20 cellular contexts compared by ENCODE assay signal in the genomic region with DNA sequence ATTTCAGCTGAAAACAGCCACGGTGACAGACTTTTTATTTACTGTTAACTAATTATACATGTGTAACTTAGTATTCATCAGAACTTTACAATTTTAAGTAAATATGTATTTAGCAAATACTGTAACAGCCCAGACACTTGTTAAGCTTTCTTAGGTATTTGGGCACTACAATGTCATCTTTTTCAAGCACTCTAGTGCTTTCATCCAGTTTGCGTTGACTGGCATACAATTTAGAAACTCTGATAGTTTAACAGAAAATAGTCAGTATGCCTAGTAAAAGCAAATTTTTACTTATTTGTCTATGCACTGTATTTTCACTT. TPM values are rescaled to one million over a fixed set of nuclear protein-coding genes. Genes with fewer than 3 reads are reported as not detected.
DNase-seq lines count a peak whose midpoint lies in the region; ATAC-seq and TF ChIP-seq lines count a peak whose summit lies in the region.
"Had no signal": no experiment of that assay in that cellular context is flagged by ENCODE, and none has a peak within 500 bp of the region (broad histone marks: within the 10 kb centered on the region; RNA-seq: fewer than 3 reads in every experiment).

No MANE protein-coding gene starts in this region.

- peaks cover 90% of the 10 kb centered on the region for H3K36me3 Mint-ChIP-seq in stimulated activated naive CD8-positive, alpha-beta T cell treated with anti-CD3 and anti-CD28 coated beads, Interleukin-15, Interleukin-2, amounts not matched to agents 100 ng/mL and 50 ng/mL, for 24 hours (ENCODE audit: low read depth)
- peaks cover 7% of the 10 kb centered on the region for H3K36me3 Mint-ChIP-seq in T-helper 17 cell (ENCODE audit: low read depth)

- H3K4me1 ChIP-seq in mesenchymal stem cell (ENCODE audit: control insufficient read depth, insufficient read depth, low read depth, low read length) (peaks cover 5% of the 10 kb centered on the region), ovary (ENCODE audit: insufficient read depth) (peaks cover 11% of the 10 kb centered on the region)

- H3K27me3 ChIP-seq in mesenchymal stem cell (ENCODE audit: control insufficient read depth in 1 of 2, insufficient read depth in 1 of 2, low read length in 2 of 2) (no peaks in the 10 kb centered on the region), WERI-Rb-1 (ENCODE audit: insufficient read depth, low read depth, severe bottlenecking) (no peaks in the 10 kb centered on the region), ovary (no peaks in the 10 kb centered on the region)
- H3K27me3 ChIP-seq: cardiac muscle cell, suprapubic skin had no signal

- no peak overlapping the region for H3K4me3 ChIP-seq in mesenchymal stem cell (ENCODE audit: insufficient read depth in 1 of 2, low read depth in 1 of 2, low read length in 2 of 2)
- H3K4me3 ChIP-seq in WERI-Rb-1 (ENCODE audit: low read depth, low read length) = no peak overlapping the region
- H3K4me3 ChIP-seq in ovary = no peak overlapping the region
- H3K4me3 ChIP-seq: cardiac muscle cell, GM23338, lower lobe of right lung, PC-9, suprapubic skin had no signal

- H4K8ac ChIP-seq in mesenchymal stem cell (ENCODE audit: low read length) = no peak overlapping the region

- intact Hi-C loops in ovary (cut with DNase I) = loop anchor here in 1 of 4 donors (10.0 kb wide), 1 partner anchor 153 kb away; no protein-coding TSS in a partner anchor

- no peak overlapping the region for H3K18ac ChIP-seq in mesenchymal stem cell (ENCODE audit: low read depth in 1 of 2, low read length in 2 of 2)

- no peak overlapping the region for H2AK5ac ChIP-seq in mesenchymal stem cell (ENCODE audit: low read length, severe bottlenecking)

- H3K27ac ChIP-seq in mesenchymal stem cell (ENCODE audit: low read length, poor library complexity, severe bottlenecking) (peak overlapping the region; percentile 42), WERI-Rb-1 (no peak overlapping the region), ovary (no peak overlapping the region)
- H3K27ac ChIP-seq: cardiac muscle cell, lower lobe of right lung, PC-9, suprapubic skin had no signal

- H3K14ac ChIP-seq in mesenchymal stem cell (ENCODE audit: low read length in 2 of 2) = no peak overlapping the region

- H2BK5ac ChIP-seq in mesenchymal stem cell (ENCODE audit: low read depth, low read length, poor library complexity, severe bottlenecking) = no peak overlapping the region

- H3K36me3 ChIP-seq in mesenchymal stem cell (ENCODE audit: control insufficient read depth in 1 of 2, insufficient read depth in 2 of 2, low read depth in 1 of 2, low read length in 2 of 2) (peaks cover 29 to 98% of the 10 kb centered on the region in 2 experiments), WERI-Rb-1 (peaks cover 100% of the 10 kb centered on the region), ovary (no peaks in the 10 kb centered on the region)

- H3K27ac Mint-ChIP-seq in stimulated activated naive CD8-positive, alpha-beta T cell treated with anti-CD3 and anti-CD28 coated beads, Interleukin-15, Interleukin-2, amounts not matched to agents 100 ng/mL and 50 ng/mL, for 24 hours = no peak overlapping the region
- H3K27ac Mint-ChIP-seq in stimulated activated naive CD8-positive, alpha-beta T cell treated with anti-CD3 and anti-CD28 coated beads, Interleukin-15, amount 100 ng/mL, for 72 hours = no peak overlapping the region
- H3K27ac Mint-ChIP-seq in T-helper 17 cell = peak overlapping the region; percentile 80
- H3K27ac Mint-ChIP-seq: GM23338 had no signal

- no peaks in the 10 kb centered on the region for H3K79me1 ChIP-seq in mesenchymal stem cell (replicated peaks; ENCODE audit: low read length, poor library complexity, severe bottlenecking)

- no peak for ATAC-seq in stimulated activated naive CD8-positive, alpha-beta T cell treated with anti-CD3 and anti-CD28 coated beads, Interleukin-15, amount 100 ng/mL, for 72 hours
- no peak for ATAC-seq in T-helper 17 cell
- ATAC-seq: GM23338, lower lobe of right lung had no signal

- no peaks in the 10 kb centered on the region for H3K27me3 Mint-ChIP-seq in stimulated activated naive CD8-positive, alpha-beta T cell treated with anti-CD3 and anti-CD28 coated beads, Interleukin-15, Interleukin-2, amounts not matched to agents 100 ng/mL and 50 ng/mL, for 24 hours
- H3K27me3 Mint-ChIP-seq in stimulated activated naive CD8-positive, alpha-beta T cell treated with anti-CD3 and anti-CD28 coated beads, Interleukin-15, amount 100 ng/mL, for 72 hours = no peaks in the 10 kb centered on the region
- H3K27me3 Mint-ChIP-seq in T-helper 17 cell = no peaks in the 10 kb centered on the region

- H3K9me3 ChIP-seq in T-helper 17 cell (ENCODE audit: control insufficient read depth, low read length, poor library complexity, severe bottlenecking) (no peaks in the 10 kb centered on the region), mesenchymal stem cell (ENCODE audit: control insufficient read depth, low read length) (no peaks in the 10 kb centered on the region), WERI-Rb-1 (ENCODE audit: severe bottlenecking) (no peaks in the 10 kb centered on the region), ovary (no peaks in the 10 kb centered on the region)
- H3K9me3 ChIP-seq: lower lobe of right lung, suprapubic skin had no signal

- H3K9me3 Mint-ChIP-seq in stimulated activated naive CD8-positive, alpha-beta T cell treated with anti-CD3 and anti-CD28 coated beads, Interleukin-15, Interleukin-2, amounts not matched to agents 100 ng/mL and 50 ng/mL, for 24 hours = no peaks in the 10 kb centered on the region
- no peaks in the 10 kb centered on the region for H3K9me3 Mint-ChIP-seq in stimulated activated naive CD8-positive, alpha-beta T cell treated with anti-CD3 and anti-CD28 coated beads, Interleukin-15, amount 100 ng/mL, for 72 hours
- H3K9me3 Mint-ChIP-seq: GM23338 had no signal

- H4K91ac ChIP-seq in mesenchymal stem cell (ENCODE audit: low read length) = no peak overlapping the region

- no peak for TF ChIP-seq POLR2A in ovary (IDR thresholded peaks at IDR 0.05)

- peak overlapping the region; percentile 14 for H3K4me3 Mint-ChIP-seq in stimulated activated naive CD8-positive, alpha-beta T cell treated with anti-CD3 and anti-CD28 coated beads, Interleukin-15, Interleukin-2, amounts not matched to agents 100 ng/mL and 50 ng/mL, for 24 hours
- H3K4me3 Mint-ChIP-seq in stimulated activated naive CD8-positive, alpha-beta T cell treated with anti-CD3 and anti-CD28 coated beads, Interleukin-15, amount 100 ng/mL, for 72 hours = peak overlapping the region in 1 of 2 donors; percentile 58
- no peak overlapping the region for H3K4me3 Mint-ChIP-seq in T-helper 17 cell
- H3K4me3 Mint-ChIP-seq: GM23338 had no signal

- TF ChIP-seq CTCF in WERI-Rb-1 (IDR thresholded peaks at IDR 0.05; ENCODE audit: low read depth, low read length) (no peak), ovary (IDR thresholded peaks at IDR 0.05) (no peak)

- DNase-seq in stimulated activated naive CD8-positive, alpha-beta T cell treated with anti-CD3 and anti-CD28 coated beads, Interleukin-15, amount 100 ng/mL, for 72 hours = no peak
- DNase-seq in T-helper 17 cell = no peak
- DNase-seq in mesenchymal stem cell = no peak
- DNase-seq in WERI-Rb-1 = no peak
- no peak for DNase-seq in ovary
- DNase-seq in HuH-7.5 (ENCODE audit: low spot score) = no peak
- DNase-seq: activated CD4-positive, alpha-beta T cell treated with anti-CD3 and anti-CD28 coated beads, Interleukin-2, amount 50 U/mL, for 48 hours; anterior cingulate cortex; KG1; lower lobe of right lung; NCI-H146; PC-9; Right ventricle myocardium superior; small intestine; stimulated activated CD4-positive, alpha-beta T cell treated with anti-CD3 and anti-CD28 coated beads, Interleukin-2, amount 100 ng/mL, for 24 hours; T1000 had no signal

- H2BK120ac ChIP-seq in mesenchymal stem cell (ENCODE audit: low read depth, low read length) = no peak overlapping the region

- H3K4me1 Mint-ChIP-seq in stimulated activated naive CD8-positive, alpha-beta T cell treated with anti-CD3 and anti-CD28 coated beads, Interleukin-15, Interleukin-2, amounts not matched to agents 100 ng/mL and 50 ng/mL, for 24 hours (ENCODE audit: low read depth) = peaks cover 70% of the 10 kb centered on the region
- peaks cover 56% of the 10 kb centered on the region for H3K4me1 Mint-ChIP-seq in stimulated activated naive CD8-positive, alpha-beta T cell treated with anti-CD3 and anti-CD28 coated beads, Interleukin-15, amount 100 ng/mL, for 72 hours
- H3K4me1 Mint-ChIP-seq in T-helper 17 cell = peaks cover 36% of the 10 kb centered on the region

- H2AFZ ChIP-seq in mesenchymal stem cell (ENCODE audit: low read depth, low read length) = no peak overlapping the region
- H2AFZ ChIP-seq: GM23338, PC-9 had no signal

- H3K9ac ChIP-seq in mesenchymal stem cell (ENCODE audit: low read length) = peak overlapping the region; percentile 65

- H3K4me2 ChIP-seq in mesenchymal stem cell (ENCODE audit: low read length, poor library complexity, severe bottlenecking) = no peak overlapping the region
- H3K4me2 ChIP-seq: GM23338, PC-9 had no signal

- TF ChIP-seq EP300 in ovary (IDR thresholded peaks at IDR 0.05) = no peak

- H2BK15ac ChIP-seq in mesenchymal stem cell (ENCODE audit: low read depth, poor library complexity, severe bottlenecking) = no peak overlapping the region

- WGBS in mesenchymal stem cell = 100% methylated on average over 1 of the region's 2 CpGs
- WGBS in ovary, 3 donors = 36 to 49% (median 45%) methylated on average over 2 of the region's 2 CpGs

- H3K23ac ChIP-seq in mesenchymal stem cell (ENCODE audit: low read length in 2 of 2) = no peak overlapping the region

- H2BK12ac ChIP-seq in mesenchymal stem cell (ENCODE audit: low read length in 2 of 2) = no peak overlapping the region

- H3K4ac ChIP-seq in mesenchymal stem cell (ENCODE audit: low read depth in 1 of 2, low read length in 2 of 2) = no peak overlapping the region

RNA-seq across cellular contexts. Expression of a gene that starts 10.6 kb away (rescaled TPM):
- total RNA-seq in T-helper 17 cell = 1,000 to 10,000 TPM; 1,047 to 1,109 TPM
- 142 TPM for polyA plus RNA-seq in mesenchymal stem cell (2013, experiment 1 of 2)
- 138 TPM for polyA plus RNA-seq in mesenchymal stem cell (2013, experiment 2 of 2)
- 100 to 1,000 TPM; 277 to 389 (median 356) TPM for total RNA-seq in ovary
- 100 to 1,000 TPM; 247 to 269 TPM for polyA plus RNA-seq in ovary

RNA-seq across cellular contexts. Expression of a gene that starts 32.2 kb away (rescaled TPM):
- 10 to 100 TPM; 35.1 to 37.6 TPM for total RNA-seq in T-helper 17 cell
- 553 TPM for polyA plus RNA-seq in mesenchymal stem cell (2013, experiment 1 of 2)
- 561 TPM for polyA plus RNA-seq in mesenchymal stem cell (2013, experiment 2 of 2)
- total RNA-seq in ovary = 100 to 1,000 TPM in 6 of 7 donors, 10 to 100 TPM in 1; 98.7 to 404 (median 112) TPM
- 100 to 1,000 TPM in 1 of 2 donors, 10 to 100 TPM in 1; 23.2 to 195 TPM for polyA plus RNA-seq in ovary

RNA-seq across cellular contexts. Expression of a gene that starts 32.3 kb away (rescaled TPM):
- total RNA-seq in T-helper 17 cell = 10 to 100 TPM; 16.8 to 19.4 TPM
- 12.7 TPM for polyA plus RNA-seq in mesenchymal stem cell (2013, experiment 1 of 2)
- polyA plus RNA-seq in mesenchymal stem cell (2013, experiment 2 of 2) = 13.6 TPM
- 10 to 100 TPM; 17.3 to 33.7 (median 29.4) TPM for total RNA-seq in ovary
- polyA plus RNA-seq in ovary = 10 to 100 TPM; 26.8 to 58.1 TPM

RNA-seq across cellular contexts. Expression of a gene that starts 40.4 kb away (rescaled TPM):
- total RNA-seq in T-helper 17 cell (100 to 1,000 TPM; 121 to 129 TPM), ovary (10 to 100 TPM; 41.4 to 70.0 (median 48.0) TPM)
- polyA plus RNA-seq in mesenchymal stem cell (2013, experiment 1 of 2) = 24.7 TPM
- polyA plus RNA-seq in mesenchymal stem cell (2013, experiment 2 of 2) = 24.0 TPM
- 10 to 100 TPM; 17.6 to 35.1 TPM for polyA plus RNA-seq in ovary
